8 cellular contexts compared by ENCODE assay signal in genomic region chr17:16380640-16381495, GRCh38. TPM values are rescaled to one million over a fixed set of nuclear protein-coding genes. Genes with fewer than 3 reads are reported as not detected.
A peak's percentile ranks its signal among the peaks of the same experiment; 100 is the strongest.
DNase-seq lines count a peak whose midpoint lies in the region; ATAC-seq and TF ChIP-seq lines count a peak whose summit lies in the region.

TSS of gene UBB (plus strand) at chr17:16381091. CDS start at chr17:16381908, 817 bp downstream.

- TF ChIP-seq CTCF in GM12875 (IDR thresholded peaks at IDR 0.05; ENCODE audit: borderline replicate concordance, insufficient read depth, low read depth, low read length): peak; percentile 42
- TF ChIP-seq CTCF in right atrium auricular region (IDR thresholded peaks at IDR 0.05): peak in 1 of 2 donors; percentile 15
- TF ChIP-seq CTCF in uterus (IDR thresholded peaks at IDR 0.05): peak in 1 of 4 experiments; percentile 23

- H3K36me3 ChIP-seq in right atrium auricular region: peaks cover 20% of the 10 kb centered on the region
- H3K36me3 ChIP-seq in uterus: no peaks in the 10 kb centered on the region

- H3K27ac ChIP-seq in angular gyrus (ENCODE audit: low read depth, low read length) (peak within 1 kb of the TSS; percentile 99), right atrium auricular region (peak within 1 kb of the TSS; percentile 91 to 93), uterus (peak within 1 kb of the TSS; percentile 92 to 99)

- peaks cover 0 to 29% of the 10 kb centered on the region in 2 donors for H3K4me1 ChIP-seq in right atrium auricular region
- peaks cover 0 to 6% of the 10 kb centered on the region in 2 donors for H3K4me1 ChIP-seq in uterus

- TF ChIP-seq POLR2A in uterus (IDR thresholded peaks at IDR 0.05): peak; percentile 94

- H3K9me3 ChIP-seq in right atrium auricular region (no peaks in the 10 kb centered on the region), uterus (no peaks in the 10 kb centered on the region)

- peak; percentile 95 for ATAC-seq in HG02840 (IDR thresholded peaks at IDR 0.05; ENCODE audit: low FRiP score, unreplicated experiment)

- no peaks in the 10 kb centered on the region for H3K27me3 ChIP-seq in right atrium auricular region
- H3K27me3 ChIP-seq in uterus: no peaks in the 10 kb centered on the region

- peak within 1 kb of the TSS; percentile 75 for H3K4me3 ChIP-seq in GM12875 (ENCODE audit: low read depth, low read length)
- H3K4me3 ChIP-seq in right atrium auricular region: peak within 1 kb of the TSS; percentile 63 to 65
- peak within 1 kb of the TSS; percentile 56 to 69 for H3K4me3 ChIP-seq in uterus

- intact Hi-C loops in uterus (cut with DNase I; ENCODE audit: low total_unique reads): no loop called here

- peak; percentile 96 for DNase-seq in NCI-H1694 (lab: John Stamatoyannopoulos, UW)
- DNase-seq in T-helper 2 cell: peak; percentile 87 to 99 (median 94)
- DNase-seq in right atrium auricular region (ENCODE audit: low spot score): peak; percentile 98
- DNase-seq in pulmonary artery endothelial cell (ENCODE audit: low read depth, low spot score): peak; percentile 94
- peak; percentile 95 to 96 for DNase-seq in uterus

RNA-seq across cellular contexts. Expression of gene UBB, which starts in this region (rescaled TPM):
- total RNA-seq in right atrium auricular region (1,000 to 10,000 TPM in 1 of 2 donors, 100 to 1,000 TPM in 1; 862 to 1,091 TPM), pulmonary artery endothelial cell (2,277 and 2,435 TPM in 2 replicates), uterus (1,000 to 10,000 TPM in 1 of 4 donors, 100 to 1,000 TPM in 3; 535 to 1,039 (median 667) TPM)

Comparison
In these comparisons a context has a peak if more than half of its experiments do, and no peak if none do; other contexts are left out.
1. Peak in every context shown above with its lines: DNase-seq, ATAC-seq, H3K4me3 ChIP-seq and H3K27ac ChIP-seq.